Comparison of ENCODE assay signal across 1 cellular context in genomic region chr10:91023708-91024438, GRCh38.
TF ChIP-seq lines count a peak whose summit lies in the region.

No MANE protein-coding gene starts in this region.

TF ChIP-seq in WTC11, 78 proteins besides CTCF, POLR2A, EP300 and RAD21 (continued from another document):
- no peak for TF ChIP-seq ARID4B (CRISPR knock-in tag; IDR thresholded peaks at IDR 0.05; ENCODE audit: borderline replicate concordance)
